13 cellular contexts compared by ENCODE assay signal in the genomic region with DNA sequence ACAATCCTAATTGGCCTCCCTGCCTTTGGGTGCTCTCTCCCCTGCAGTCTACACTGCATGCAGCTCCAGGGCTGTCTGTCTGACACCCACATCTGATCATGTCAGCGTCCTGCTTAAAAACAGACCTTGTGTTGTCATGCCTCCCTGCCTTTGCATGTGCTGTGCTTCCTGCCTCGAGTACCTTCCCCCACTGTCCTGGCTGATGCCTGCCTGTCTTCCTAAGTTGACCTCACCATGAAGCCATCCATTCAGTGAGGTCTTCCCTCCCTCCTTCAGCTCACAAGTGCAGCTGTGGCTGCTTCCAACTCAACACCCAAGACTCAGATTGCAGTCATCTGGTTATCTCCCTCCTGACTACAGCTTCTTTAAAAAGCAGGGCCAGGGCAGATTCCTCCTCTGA. TPM values are rescaled to one million over a fixed set of nuclear protein-coding genes. Genes with fewer than 3 reads are reported as not detected.
A peak's percentile ranks its signal among the peaks of the same experiment; 100 is the strongest.
DNase-seq lines count a peak whose midpoint lies in the region; ATAC-seq and TF ChIP-seq lines count a peak whose summit lies in the region.
"Had no signal": no experiment of that assay in that cellular context is flagged by ENCODE, and none has a peak within 500 bp of the region (broad histone marks: within the 10 kb centered on the region; RNA-seq: fewer than 3 reads in every experiment).

No MANE protein-coding gene starts in this region.

- H3K4me1 ChIP-seq in OCI-LY7 (ENCODE audit: insufficient read depth, low read length, poor library complexity, severe bottlenecking) (peaks cover 16% of the 10 kb centered on the region), heart right ventricle (peaks cover 14 to 99% (median 73%) of the 10 kb centered on the region in 9 donors), subcutaneous abdominal adipose tissue (ENCODE audit: control insufficient read depth in 5 of 5, insufficient read depth in 5 of 5, low read length in 5 of 5) (peaks cover 10 to 93% (median 87%) of the 10 kb centered on the region in 5 donors)

- 46 to 63% methylated on average over 2 of the region's 2 CpGs for WGBS in heart right ventricle, 2 donors

- H3K9me3 ChIP-seq in OCI-LY7 (ENCODE audit: low read length) (no peaks in the 10 kb centered on the region), heart right ventricle (no peaks in the 10 kb centered on the region), subcutaneous abdominal adipose tissue (ENCODE audit: control insufficient read depth in 5 of 5, low read length in 5 of 5) (no peaks in the 10 kb centered on the region)

- BruUV-seq in OCI-LY7 (replicated peaks; lab: Mats Ljungman, UMichigan) = no TSS peak

- no peaks in the 10 kb centered on the region for H3K79me2 ChIP-seq in OCI-LY7 (ENCODE audit: insufficient read depth, low read depth, low read length)

- DNase-seq in activated naive CD8-positive, alpha-beta T cell treated with anti-CD3 and anti-CD28 coated beads, Interleukin-2, amount 10 ng/mL, durations not matched to agents 7 days and 5 days = no peak
- no peak for DNase-seq in activated naive CD8-positive, alpha-beta T cell treated with anti-CD3 and anti-CD28 coated beads for 36 hours
- DNase-seq in OCI-LY7 (ENCODE audit: low spot score) (peak; percentile 54), heart right ventricle (no peak)
- DNase-seq in stimulated activated naive CD4-positive, alpha-beta T cell (lab: John Stamatoyannopoulos, UW) = no peak
- DNase-seq: NCI-H1105 treated with DMSO at 0.1 percent for 48 hours, NCI-H510A, T-helper 9 cell had no signal

- H3K27ac ChIP-seq in OCI-LY7 (ENCODE audit: low read depth, low read length, poor library complexity, severe bottlenecking) (no peak overlapping the region), heart right ventricle (peak overlapping the region in 6 of 10 donors; percentile 19 to 65 (median 38)), subcutaneous abdominal adipose tissue (ENCODE audit: low read depth, low read length) (peak overlapping the region; percentile 52)

- peaks cover 19% of the 10 kb centered on the region for H3K27me3 Mint-ChIP-seq in activated naive CD8-positive, alpha-beta T cell treated with anti-CD3 and anti-CD28 coated beads, Interleukin-2, amount 10 ng/mL, durations not matched to agents 7 days and 5 days
- H3K27me3 Mint-ChIP-seq in activated naive CD8-positive, alpha-beta T cell treated with anti-CD3 and anti-CD28 coated beads for 36 hours = peaks cover 28% of the 10 kb centered on the region

- peaks cover 29% of the 10 kb centered on the region for H3K4me1 Mint-ChIP-seq in activated naive CD8-positive, alpha-beta T cell treated with anti-CD3 and anti-CD28 coated beads, Interleukin-2, amount 10 ng/mL, durations not matched to agents 7 days and 5 days
- peaks cover 8% of the 10 kb centered on the region for H3K4me1 Mint-ChIP-seq in activated naive CD8-positive, alpha-beta T cell treated with anti-CD3 and anti-CD28 coated beads for 36 hours

- H3K9me2 ChIP-seq in OCI-LY7 (ENCODE audit: insufficient read depth, low read length) = no peaks in the 10 kb centered on the region

- ATAC-seq in activated naive CD8-positive, alpha-beta T cell treated with anti-CD3 and anti-CD28 coated beads, Interleukin-2, amount 10 ng/mL, durations not matched to agents 7 days and 5 days (ENCODE audit: low read depth) = peak; percentile 57
- no peak for ATAC-seq in heart right ventricle
- no peak for ATAC-seq in GM21737 (IDR thresholded peaks at IDR 0.05; ENCODE audit: unreplicated experiment)
- ATAC-seq in HG02938 (IDR thresholded peaks at IDR 0.05; ENCODE audit: unreplicated experiment) = no peak

- CTCF ChIA-PET in OCI-LY7 (lab: Charles Lee; ENCODE audit: unreplicated experiment) = no interaction called here

- no peaks in the 10 kb centered on the region for H3K36me3 ChIP-seq in OCI-LY7 (ENCODE audit: insufficient read depth, low read length)
- peaks cover 0 to 31% (median 0%) of the 10 kb centered on the region in 9 donors for H3K36me3 ChIP-seq in heart right ventricle
- peaks cover 0 to 41% (median 40%) of the 10 kb centered on the region in 5 donors for H3K36me3 ChIP-seq in subcutaneous abdominal adipose tissue (ENCODE audit: control insufficient read depth in 5 of 5, insufficient read depth in 5 of 5, low read length in 5 of 5)

- no peak overlapping the region for H2AFZ ChIP-seq in OCI-LY7 (ENCODE audit: low read length)

- H3K27ac Mint-ChIP-seq in activated naive CD8-positive, alpha-beta T cell treated with anti-CD3 and anti-CD28 coated beads, Interleukin-2, amount 10 ng/mL, durations not matched to agents 7 days and 5 days = peak overlapping the region; percentile 88
- no peak overlapping the region for H3K27ac Mint-ChIP-seq in activated naive CD8-positive, alpha-beta T cell treated with anti-CD3 and anti-CD28 coated beads for 36 hours
- H3K27ac Mint-ChIP-seq: activated naive CD8-positive, alpha-beta T cell; memory B cell had no signal

- peak overlapping the region in 1 of 5 donors; percentile 23 for H3K9ac ChIP-seq in subcutaneous abdominal adipose tissue (ENCODE audit: low read length in 5 of 5)

- H3K36me3 Mint-ChIP-seq in activated naive CD8-positive, alpha-beta T cell treated with anti-CD3 and anti-CD28 coated beads, Interleukin-2, amount 10 ng/mL, durations not matched to agents 7 days and 5 days = peaks cover 1% of the 10 kb centered on the region
- no peaks in the 10 kb centered on the region for H3K36me3 Mint-ChIP-seq in activated naive CD8-positive, alpha-beta T cell treated with anti-CD3 and anti-CD28 coated beads for 36 hours

- no peak overlapping the region for H3K4me3 ChIP-seq in OCI-LY7 (ENCODE audit: low read depth, low read length, poor library complexity, severe bottlenecking)
- no peak overlapping the region for H3K4me3 ChIP-seq in heart right ventricle
- peak overlapping the region in 4 of 5 donors; percentile 1 to 46 (median 5) for H3K4me3 ChIP-seq in subcutaneous abdominal adipose tissue (ENCODE audit: low read depth in 1 of 5, low read length in 5 of 5)

- TF ChIP-seq CTCF in OCI-LY7 (conservative IDR thresholded peaks at IDR 0.05; ENCODE audit: low read length) (no peak), heart right ventricle (IDR thresholded peaks at IDR 0.05) (no peak)

- H4K20me1 ChIP-seq in OCI-LY7 (ENCODE audit: insufficient read depth, low read length) = no peaks in the 10 kb centered on the region

- POLR2A ChIA-PET in activated naive CD8-positive, alpha-beta T cell treated with anti-CD3 and anti-CD28 coated beads, Interleukin-2, amount 10 ng/mL, durations not matched to agents 7 days and 5 days (lab: Charles Lee) = no interaction called here
- POLR2A ChIA-PET in OCI-LY7 (lab: Charles Lee) = no interaction called here

- H3K4me3 Mint-ChIP-seq in activated naive CD8-positive, alpha-beta T cell treated with anti-CD3 and anti-CD28 coated beads, Interleukin-2, amount 10 ng/mL, durations not matched to agents 7 days and 5 days = peak overlapping the region; percentile 25
- no peak overlapping the region for H3K4me3 Mint-ChIP-seq in activated naive CD8-positive, alpha-beta T cell treated with anti-CD3 and anti-CD28 coated beads for 36 hours
- H3K4me3 Mint-ChIP-seq: activated naive CD8-positive, alpha-beta T cell; memory B cell had no signal

- no peaks in the 10 kb centered on the region for H3K9me3 Mint-ChIP-seq in activated naive CD8-positive, alpha-beta T cell treated with anti-CD3 and anti-CD28 coated beads, Interleukin-2, amount 10 ng/mL, durations not matched to agents 7 days and 5 days
- H3K9me3 Mint-ChIP-seq in activated naive CD8-positive, alpha-beta T cell treated with anti-CD3 and anti-CD28 coated beads for 36 hours = no peaks in the 10 kb centered on the region
- H3K9me3 Mint-ChIP-seq: memory B cell had no signal

- H3K4me2 ChIP-seq in OCI-LY7 (ENCODE audit: low read length) = no peak overlapping the region; the same call in 1 of the 2 replicates

- H3K27me3 ChIP-seq in heart right ventricle (peaks cover 0 to 8% (median 0%) of the 10 kb centered on the region in 7 donors), subcutaneous abdominal adipose tissue (ENCODE audit: control insufficient read depth in 5 of 5, insufficient read depth in 4 of 5, low read length in 5 of 5) (no peaks in the 10 kb centered on the region)

- intact Hi-C loops in OCI-LY7 (cut with micrococcal nuclease; ENCODE audit: unreplicated experiment) (no loop called here), heart right ventricle (cut with DNase I) (no loop called here)

RNA-seq across cellular contexts. Expression of a gene that starts 5.5 kb away (rescaled TPM):
- not detected for total RNA-seq in activated naive CD8-positive, alpha-beta T cell treated with anti-CD3 and anti-CD28 coated beads, Interleukin-2, amount 10 ng/mL, durations not matched to agents 7 days and 5 days
- not detected for total RNA-seq in activated naive CD8-positive, alpha-beta T cell treated with anti-CD3 and anti-CD28 coated beads for 36 hours
- not detected in 2 replicates for total RNA-seq in OCI-LY7 (2014; rRNA removed; shearing (Covaris generic))
- not detected in 2 replicates for total RNA-seq in OCI-LY7 (2022)
- total RNA-seq in heart right ventricle = 10 to 100 TPM; 24.2 to 73.5 (median 45.2) TPM
- polyA plus RNA-seq in heart right ventricle = 10 to 100 TPM; 16.2 to 22.6 TPM

Comparison
In these comparisons a context has a peak if more than half of its experiments do, and no peak if none do; other contexts are left out.
1. H3K4me3 ChIP-seq: peak in subcutaneous abdominal adipose tissue (4 of 5); none in OCI-LY7 (single experiment) and heart right ventricle (0 of 10).
2. RNA of a gene that starts 5.5 kb away (total RNA-seq): 24.2 to 73.5 TPM in heart right ventricle; not detected in activated naive CD8-positive, alpha-beta T cell treated with anti-CD3 and anti-CD28 coated beads for 36 hours, not detected in activated naive CD8-positive, alpha-beta T cell treated with anti-CD3 and anti-CD28 coated beads, Interleukin-2, amount 10 ng/mL, durations not matched to agents 7 days and 5 days and not detected in OCI-LY7; every median in the first group is over 10 times any median in the second.